Comparison of ENCODE assay signal across 23 cellular contexts in the genomic region with DNA sequence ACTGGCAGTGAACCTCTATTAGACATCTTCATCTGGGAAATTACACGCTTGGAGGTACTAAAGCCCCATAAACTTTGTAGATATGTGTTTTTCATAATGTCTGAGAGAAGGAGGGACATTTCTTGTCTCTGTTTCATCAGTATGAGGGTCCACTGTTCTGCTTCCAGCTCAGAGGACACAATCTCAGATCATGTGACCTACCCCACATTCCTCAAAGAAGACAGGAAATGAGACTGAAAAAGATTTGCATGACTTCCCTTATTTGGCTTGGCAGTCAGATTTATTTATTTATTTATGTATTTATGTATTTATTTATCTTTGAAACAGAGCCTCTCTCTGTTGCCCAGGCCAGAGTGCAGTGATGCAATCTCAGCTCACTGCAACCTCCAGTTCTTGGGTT.
"Had no signal": no experiment of that assay in that cellular context is flagged by ENCODE, and none has a peak within 500 bp of the region (broad histone marks: within the 10 kb centered on the region; RNA-seq: fewer than 3 reads in every experiment).

No MANE protein-coding gene starts in this region.

- H3K4me3 ChIP-seq: gastroesophageal sphincter, hepatocyte, testis, uterus had no signal

- H3K4me1 Mint-ChIP-seq: naive thymus-derived CD4-positive, alpha-beta T cell had no signal

- H3K27ac Mint-ChIP-seq: activated naive CD8-positive, alpha-beta T cell; mesothelial cell of epicardium; naive thymus-derived CD4-positive, alpha-beta T cell had no signal

- H3K4me1 ChIP-seq: gastroesophageal sphincter, testis, uterus had no signal

- H3K27ac ChIP-seq: epithelial cell of prostate, gastroesophageal sphincter, testis, uterus, WERI-Rb-1 had no signal

- H3K4me3 Mint-ChIP-seq: activated naive CD8-positive, alpha-beta T cell; mesothelial cell of epicardium; naive thymus-derived CD4-positive, alpha-beta T cell had no signal

- H3K9me3 ChIP-seq: gastroesophageal sphincter, testis, uterus had no signal

- DNase-seq: activated CD4-positive, alpha-beta T cell treated with anti-CD3 and anti-CD28 coated beads for 48 hours; activated CD4-positive, alpha-beta T cell treated with anti-CD3 and anti-CD28 coated beads, Interleukin-2, amount 50 U/mL, for 48 hours; activated CD8-positive, alpha-beta memory T cell treated with anti-CD3 and anti-CD28 coated beads for 24 hours; activated effector memory CD4-positive, alpha-beta T cell treated with Interleukin-2 at 50 U/mL for 16 hours; activated naive CD4-positive, alpha-beta T cell treated with Interleukin-2 at 50 U/mL for 16 hours; central memory CD4-positive, alpha-beta T cell; islet precursor cell; left cardiac atrium; mammary epithelial cell; naive thymus-derived CD4-positive, alpha-beta T cell; right cardiac atrium; stimulated activated CD4-positive, alpha-beta T cell treated with anti-CD3 and anti-CD28 coated beads, Interleukin-2, amount 100 ng/mL, for 48 hours; stimulated activated naive CD8-positive, alpha-beta T cell treated with anti-CD3 and anti-CD28 coated beads, Interleukin-15, Interleukin-2, amounts not matched to agents 100 U/mL and 50 U/mL, for 24 hours; testis; trophoblast cell; uterus; WERI-Rb-1 had no signal

- ATAC-seq: activated CD4-positive, CD25-positive, alpha-beta regulatory T cell treated with anti-CD3 and anti-CD28 coated beads, Interleukin-2, amount 50 U/mL, for 24 hours; gastroesophageal sphincter; left cardiac atrium; naive thymus-derived CD4-positive, alpha-beta T cell; right cardiac atrium; stimulated activated naive CD8-positive, alpha-beta T cell treated with anti-CD3 and anti-CD28 coated beads, Interleukin-15, Interleukin-2, amounts not matched to agents 100 U/mL and 50 U/mL, for 24 hours had no signal

- H3K36me3 Mint-ChIP-seq: activated naive CD8-positive, alpha-beta T cell; mesothelial cell of epicardium; naive thymus-derived CD4-positive, alpha-beta T cell had no signal

- H3K27me3 ChIP-seq: gastroesophageal sphincter, hepatocyte, testis, uterus had no signal

- H3K27me3 Mint-ChIP-seq: activated naive CD8-positive, alpha-beta T cell; naive thymus-derived CD4-positive, alpha-beta T cell had no signal

- H3K36me3 ChIP-seq: gastroesophageal sphincter, uterus, WERI-Rb-1 had no signal
